ENCODE assay signal across 28 cellular contexts in the genomic region with DNA sequence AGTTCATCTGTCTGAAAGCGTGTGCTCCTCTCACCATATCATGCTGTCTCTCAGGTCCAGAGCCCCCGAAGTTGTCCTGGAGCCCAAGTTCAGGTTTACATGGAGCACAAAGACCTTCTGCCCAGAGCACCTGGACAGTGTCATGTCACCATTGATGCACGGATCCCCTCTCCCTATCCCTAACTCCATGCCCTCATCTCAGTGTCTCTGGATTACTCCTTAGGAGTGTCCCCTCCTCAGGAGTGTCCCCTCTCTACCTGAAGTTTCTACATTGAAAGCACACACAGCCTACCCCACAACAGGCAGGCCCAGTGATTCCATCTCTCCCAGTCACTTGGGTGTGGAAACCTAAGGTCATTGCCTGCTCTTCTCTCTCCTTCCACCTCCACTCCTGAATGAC.
"Had no signal": no experiment of that assay in that cellular context is flagged by ENCODE, and none has a peak within 500 bp of the region (broad histone marks: within the 10 kb centered on the region; RNA-seq: fewer than 3 reads in every experiment).

No MANE protein-coding gene starts in this region.

- H3K36me3 Mint-ChIP-seq: activated naive CD4-positive, alpha-beta T cell treated with anti-CD3 and anti-CD28 coated beads, Interleukin-2, amount 10 ng/mL, durations not matched to agents 7 days and 5 days; activated naive CD4-positive, alpha-beta T cell treated with anti-CD3 and anti-CD28 coated beads, Interleukin-2, amount 50 U/mL, for 72 hours; activated naive CD8-positive, alpha-beta T cell treated with anti-CD3 and anti-CD28 coated beads, Interleukin-2, amount 10 ng/mL, durations not matched to agents 7 days and 5 days had no signal

- ATAC-seq: activated naive CD4-positive, alpha-beta T cell treated with anti-CD3 and anti-CD28 coated beads, Interleukin-2, amount 50 U/mL, for 72 hours; activated T-cell treated with anti-CD3 and anti-CD28 coated beads, Interleukin-2, amount 50 U/mL, for 72 hours; gastroesophageal sphincter; WTC11 had no signal

- H3K4me3 ChIP-seq: coronary artery, dorsolateral prefrontal cortex, esophagus squamous epithelium, gastroesophageal sphincter had no signal

- H3K4me1 ChIP-seq: esophagus squamous epithelium, gastroesophageal sphincter had no signal

- H3K9me3 Mint-ChIP-seq: activated CD4-positive, alpha-beta memory T cell treated with anti-CD3 and anti-CD28 coated beads, Interleukin-2, amount 10 ng/mL, durations not matched to agents 7 days and 5 days; activated naive CD4-positive, alpha-beta T cell treated with anti-CD3 and anti-CD28 coated beads, Interleukin-2, amount 10 ng/mL, durations not matched to agents 7 days and 5 days had no signal

- DNase-seq: activated CD4-positive, alpha-beta memory T cell treated with anti-CD3 and anti-CD28 coated beads, Interleukin-2, amount 10 ng/mL, durations not matched to agents 7 days and 5 days; activated CD4-positive, alpha-beta T cell treated with anti-CD3 and anti-CD28 coated beads for 1 hour; activated CD4-positive, alpha-beta T cell treated with anti-CD3 and anti-CD28 coated beads for 4 hours; activated CD4-positive, alpha-beta T cell treated with anti-CD3 and anti-CD28 coated beads, Interleukin-2, amount 10 ng/mL, durations not matched to agents 7 days and 5 days; activated CD4-positive, alpha-beta T cell treated with anti-CD3 and anti-CD28 coated beads, Interleukin-2, amount 50 U/mL, for 4 hours; activated CD8-positive, alpha-beta memory T cell treated with anti-CD3 and anti-CD28 coated beads, Interleukin-2, amount 50 U/mL, for 48 hours; activated gamma-delta T cell; activated naive CD4-positive, alpha-beta T cell; activated naive CD4-positive, alpha-beta T cell treated with anti-CD3 and anti-CD28 coated beads, Interleukin-2, amount 10 ng/mL, durations not matched to agents 7 days and 5 days; activated naive CD8-positive, alpha-beta T cell treated with anti-CD3 and anti-CD28 coated beads, Interleukin-2, amount 10 ng/mL, durations not matched to agents 7 days and 5 days; activated T-cell treated with anti-CD3 and anti-CD28 coated beads for 4 hours; activated T-cell treated with anti-CD3 and anti-CD28 coated beads, Interleukin-2, amount 50 U/mL, for 24 hours; activated T-cell treated with anti-CD3 and anti-CD28 coated beads, Interleukin-2, amount 50 U/mL, for 72 hours; brain microvascular endothelial cell; dorsolateral prefrontal cortex; effector memory CD4-positive, alpha-beta T cell; erythroblast; esophagus squamous epithelium; foreskin melanocyte; T-helper 2 cell had no signal

- H3K27ac Mint-ChIP-seq: activated CD4-positive, alpha-beta memory T cell treated with anti-CD3 and anti-CD28 coated beads, Interleukin-2, amount 10 ng/mL, durations not matched to agents 7 days and 5 days; activated CD4-positive, alpha-beta T cell treated with anti-CD3 and anti-CD28 coated beads, Interleukin-2, amount 10 ng/mL, durations not matched to agents 7 days and 5 days; activated naive CD4-positive, alpha-beta T cell treated with anti-CD3 and anti-CD28 coated beads, Interleukin-2, amount 10 ng/mL, durations not matched to agents 7 days and 5 days; activated naive CD4-positive, alpha-beta T cell treated with anti-CD3 and anti-CD28 coated beads, Interleukin-2, amount 50 U/mL, for 72 hours; activated naive CD8-positive, alpha-beta T cell treated with anti-CD3 and anti-CD28 coated beads, Interleukin-2, amount 10 ng/mL, durations not matched to agents 7 days and 5 days; activated T-cell treated with anti-CD3 and anti-CD28 coated beads, Interleukin-2, amount 50 U/mL, for 24 hours; activated T-cell treated with anti-CD3 and anti-CD28 coated beads, Interleukin-2, amount 50 U/mL, for 72 hours; dendritic cell treated with granulocyte-macrophage colony-stimulating factor and Interleukin-4, amounts not matched to agents 40 ng/mL and 50 ng/mL, for 4 days; WTC11 had no signal

- H3K4me1 Mint-ChIP-seq: activated CD4-positive, alpha-beta memory T cell treated with anti-CD3 and anti-CD28 coated beads, Interleukin-2, amount 10 ng/mL, durations not matched to agents 7 days and 5 days; activated CD4-positive, alpha-beta T cell treated with anti-CD3 and anti-CD28 coated beads, Interleukin-2, amount 10 ng/mL, durations not matched to agents 7 days and 5 days; activated naive CD4-positive, alpha-beta T cell treated with anti-CD3 and anti-CD28 coated beads, Interleukin-2, amount 10 ng/mL, durations not matched to agents 7 days and 5 days; activated naive CD8-positive, alpha-beta T cell treated with anti-CD3 and anti-CD28 coated beads, Interleukin-2, amount 10 ng/mL, durations not matched to agents 7 days and 5 days; central memory CD8-positive, alpha-beta T cell had no signal

- FAIRE-seq: astrocyte, bronchial epithelial cell had no signal

- H3K27ac ChIP-seq: brain microvascular endothelial cell, coronary artery, dorsolateral prefrontal cortex, esophagus squamous epithelium, gastroesophageal sphincter had no signal

- H3K36me3 ChIP-seq: brain microvascular endothelial cell, esophagus squamous epithelium, gastroesophageal sphincter had no signal

- H3K27me3 ChIP-seq: brain microvascular endothelial cell, dorsolateral prefrontal cortex, esophagus squamous epithelium, gastroesophageal sphincter had no signal

- H3K4me3 Mint-ChIP-seq: activated CD4-positive, alpha-beta memory T cell treated with anti-CD3 and anti-CD28 coated beads, Interleukin-2, amount 10 ng/mL, durations not matched to agents 7 days and 5 days; activated CD4-positive, alpha-beta T cell treated with anti-CD3 and anti-CD28 coated beads, Interleukin-2, amount 10 ng/mL, durations not matched to agents 7 days and 5 days; activated naive CD4-positive, alpha-beta T cell treated with anti-CD3 and anti-CD28 coated beads, Interleukin-2, amount 10 ng/mL, durations not matched to agents 7 days and 5 days; activated naive CD8-positive, alpha-beta T cell treated with anti-CD3 and anti-CD28 coated beads, Interleukin-2, amount 10 ng/mL, durations not matched to agents 7 days and 5 days; activated T-cell treated with anti-CD3 and anti-CD28 coated beads, Interleukin-2, amount 50 U/mL, for 24 hours; activated T-cell treated with anti-CD3 and anti-CD28 coated beads, Interleukin-2, amount 50 U/mL, for 72 hours; central memory CD8-positive, alpha-beta T cell; dendritic cell treated with granulocyte-macrophage colony-stimulating factor and Interleukin-4, amounts not matched to agents 40 ng/mL and 50 ng/mL, for 4 days; WTC11 had no signal

- H3K27me3 Mint-ChIP-seq: activated CD4-positive, alpha-beta memory T cell treated with anti-CD3 and anti-CD28 coated beads, Interleukin-2, amount 10 ng/mL, durations not matched to agents 7 days and 5 days; activated CD4-positive, alpha-beta T cell treated with anti-CD3 and anti-CD28 coated beads, Interleukin-2, amount 10 ng/mL, durations not matched to agents 7 days and 5 days; activated naive CD4-positive, alpha-beta T cell treated with anti-CD3 and anti-CD28 coated beads, Interleukin-2, amount 10 ng/mL, durations not matched to agents 7 days and 5 days; activated naive CD8-positive, alpha-beta T cell treated with anti-CD3 and anti-CD28 coated beads, Interleukin-2, amount 10 ng/mL, durations not matched to agents 7 days and 5 days; dendritic cell treated with granulocyte-macrophage colony-stimulating factor and Interleukin-4, amounts not matched to agents 40 ng/mL and 50 ng/mL, for 4 days had no signal
